ENCODE assay signal across 1 cellular context in genomic region chr7:103989785-103990775, GRCh38.
A peak's percentile ranks its signal among the peaks of the same experiment; 100 is the strongest.
TF ChIP-seq lines count a peak whose summit lies in the region.

No MANE protein-coding gene starts in this region.

TF ChIP-seq in K562, 482 proteins besides CTCF, POLR2A, EP300 and RAD21 (continues in another document):
- TF ChIP-seq MGA (IDR thresholded peaks at IDR 0.05) (peak; percentile 78), BRD9 (IDR thresholded peaks at IDR 0.05; ENCODE audit: low read depth, partially characterized antibody) (peak; percentile 16), ZNF518B (CRISPR knock-in tag; IDR thresholded peaks at IDR 0.05) (no peak), ATF2 (CRISPR knock-in tag; IDR thresholded peaks at IDR 0.05) (no peak), CTCFL (IDR thresholded peaks at IDR 0.05; ENCODE audit: borderline replicate concordance, insufficient read depth, low read depth, low read length, poor library complexity, severe bottlenecking) (peak; percentile 83), RB1 (IDR thresholded peaks at IDR 0.05; ENCODE audit: low read depth) (0 out of 2 replicates have a peak, but pooled peaks have one; percentile 14), SIX5 (IDR thresholded peaks at IDR 0.05; ENCODE audit: borderline replicate concordance in 1 of 2, insufficient read depth in 1 of 2, low read depth in 1 of 2, low read length in 2 of 2) (no peak), EP400 (IDR thresholded peaks at IDR 0.05) (peak; percentile 29; the same call in 1 of the 2 replicates), RFX1 (IDR thresholded peaks at IDR 0.05) (no peak), SFPQ (IDR thresholded peaks at IDR 0.05; ENCODE audit: low read depth, low read length) (no peak), CHCHD3 (CRISPR knock-in tag; IDR thresholded peaks at IDR 0.05) (no peak), YY1 (IDR thresholded peaks at IDR 0.05; ENCODE audit: borderline replicate concordance in 1 of 3, control insufficient read depth in 1 of 3, extremely low read depth in 1 of 3, insufficient read depth in 3 of 3, insufficient read length in 1 of 3, insufficient replicate concordance in 2 of 3, low read depth in 1 of 3, low read length in 2 of 3) (peak in 1 of 3 experiments; percentile 0), FOXP4 (CRISPR knock-in tag; IDR thresholded peaks at IDR 0.05; ENCODE audit: borderline replicate concordance) (no peak), NR4A1 (CRISPR knock-in tag; IDR thresholded peaks at IDR 0.05) (no peak), NR4A1 (tag; IDR thresholded peaks at IDR 0.05) (no peak), ZBED1 (IDR thresholded peaks at IDR 0.05) (no peak), ZBTB2 (IDR thresholded peaks at IDR 0.05) (peak; percentile 29; the same call in 1 of the 2 replicates), HMBOX1 (IDR thresholded peaks at IDR 0.05) (no peak), PML (IDR thresholded peaks at IDR 0.05; ENCODE audit: low read length) (0 out of 2 replicates have a peak, but pooled peaks have one; percentile 36), ZFP30 (CRISPR knock-in tag; IDR thresholded peaks at IDR 0.05; ENCODE audit: borderline replicate concordance) (no peak), KAT8 (IDR thresholded peaks at IDR 0.05; ENCODE audit: low read depth) (no peak), LEF1 (IDR thresholded peaks at IDR 0.05) (peak; percentile 26; the same call in 1 of the 2 replicates), CEBPB (tag; IDR thresholded peaks at IDR 0.05) (no peak), ARID1B (IDR thresholded peaks at IDR 0.05) (no peak), DNMT1 (IDR thresholded peaks at IDR 0.05) (no peak), KLF10 (CRISPR knock-in tag; IDR thresholded peaks at IDR 0.05) (no peak), ZNF695 (CRISPR knock-in tag; IDR thresholded peaks at IDR 0.05) (no peak)
